Comparison of ENCODE assay signal across 8 cellular contexts in the genomic region with DNA sequence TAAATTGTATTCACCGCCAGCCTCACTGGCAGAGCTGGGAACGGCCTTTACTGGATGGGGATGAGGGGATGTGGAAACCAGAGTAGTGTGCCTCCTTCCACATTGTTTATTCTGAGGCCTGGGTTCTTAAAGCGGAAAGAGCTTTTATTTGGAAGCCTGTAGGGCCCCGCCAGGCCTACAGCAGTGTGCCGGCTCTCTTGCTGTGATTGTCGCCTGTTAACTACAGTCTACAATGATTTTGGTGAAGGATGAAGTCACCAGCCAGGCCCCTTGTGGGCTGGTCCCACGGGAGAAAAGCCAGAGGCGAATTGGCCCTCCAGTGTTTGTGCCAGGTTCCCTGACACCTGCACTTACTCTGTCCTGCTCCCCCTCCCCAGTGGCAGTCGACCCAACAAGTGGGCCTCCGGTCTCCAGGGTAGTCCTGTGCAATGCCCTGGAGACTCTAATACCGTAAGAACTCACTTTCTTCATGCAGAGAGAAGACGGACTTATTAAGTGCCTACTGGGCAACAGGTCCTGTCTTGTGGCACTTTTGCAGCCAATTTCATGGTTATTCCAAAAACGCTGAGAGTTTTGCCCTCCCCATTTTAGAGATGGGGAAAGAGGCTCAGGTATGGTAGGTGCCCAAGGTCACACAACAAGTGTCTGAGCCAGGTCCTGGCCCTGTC.
DNase-seq lines count a peak whose midpoint lies in the region; ATAC-seq and TF ChIP-seq lines count a peak whose summit lies in the region.

No MANE protein-coding gene starts in this region.

- DNase-seq in glomerular visceral epithelial cell (ENCODE audit: extremely low spot score), result peak; percentile 44
- no peak for DNase-seq in CD1c-positive myeloid dendritic cell (ENCODE audit: extremely low spot score)
- no peak for DNase-seq in SW480 (ENCODE audit: low spot score)
- DNase-seq in stimulated activated naive CD4-positive, alpha-beta T cell treated with Interleukin-2 at 50 U/mL for 16 hours (lab: John Stamatoyannopoulos, UW), result no peak

- no peak for TF ChIP-seq CTCF in HEK293 (tag by site-specific recombination; IDR thresholded peaks at IDR 0.05)
- no peak for TF ChIP-seq CTCF in WI38 (IDR thresholded peaks at IDR 0.05; ENCODE audit: low read depth, low read length)

- H3K27me3 ChIP-seq in rectal smooth muscle tissue (ENCODE audit: control insufficient read depth, insufficient read depth, low read length), result no peaks in the 10 kb centered on the region

- no peaks in the 10 kb centered on the region for H3K9me3 ChIP-seq in HEK293 (ENCODE audit: control insufficient read depth, insufficient read depth, low read depth, low read length)

- H3K36me3 ChIP-seq in HEK293 (ENCODE audit: control insufficient read depth in 2 of 2, insufficient read depth in 1 of 2, low read length in 2 of 2) (no peaks in the 10 kb centered on the region), rectal smooth muscle tissue (ENCODE audit: control insufficient read depth, insufficient read depth, low read length) (no peaks in the 10 kb centered on the region)

- H3K4me3 ChIP-seq in HEK293 (ENCODE audit: low read depth, low read length) (no peak overlapping the region), WI38 (ENCODE audit: low read depth, low read length) (peak overlapping the region; percentile 85), rectal smooth muscle tissue (ENCODE audit: low read length) (peak overlapping the region; percentile 96)

- POLR2A ChIA-PET in HEK293 (lab: Yijun Ruan, JAX), result interaction anchor here (1.4 kb wide), 1 partner anchor 24 kb away, joined by 4 read pairs; no protein-coding TSS in a partner anchor

- H3K4me1 ChIP-seq in HEK293 (ENCODE audit: control insufficient read depth, insufficient read depth, low read length) (no peaks in the 10 kb centered on the region), rectal smooth muscle tissue (ENCODE audit: control insufficient read depth, insufficient read depth, low read length) (peaks cover 21% of the 10 kb centered on the region)

- CTCF ChIA-PET in HEK293 (lab: Yijun Ruan, JAX), result no interaction called here

- peak overlapping the region; percentile 95 for H3K9ac ChIP-seq in rectal smooth muscle tissue (ENCODE audit: low read length)

- no peak for ATAC-seq in GM21367 (IDR thresholded peaks at IDR 0.05; ENCODE audit: unreplicated experiment)

- H3K27ac ChIP-seq in HEK293 (ENCODE audit: extremely low read depth, low read depth, low read length) (no peak overlapping the region), rectal smooth muscle tissue (ENCODE audit: low read depth, low read length) (peak overlapping the region; percentile 91)

TF ChIP-seq in HEK293, 187 proteins besides CTCF, POLR2A, EP300 and RAD21 (continues in another document):
- no peak for TF ChIP-seq REPIN1 (tag by site-specific recombination; IDR thresholded peaks at IDR 0.05; ENCODE audit: low read depth)
- no peak for TF ChIP-seq ZNF664 (tag by site-specific recombination; IDR thresholded peaks at IDR 0.05)
- no peak for TF ChIP-seq ZNF350 (tag by site-specific recombination; IDR thresholded peaks at IDR 0.05)
- TF ChIP-seq GLIS1 (tag by site-specific recombination; IDR thresholded peaks at IDR 0.05), result peak; percentile 31
- TF ChIP-seq ZNF701 (tag by site-specific recombination; IDR thresholded peaks at IDR 0.05), result no peak
- TF ChIP-seq ZNF488 (tag by site-specific recombination; IDR thresholded peaks at IDR 0.05), result no peak
- TF ChIP-seq ZNF404 (tag by site-specific recombination; IDR thresholded peaks at IDR 0.05), result no peak
- TF ChIP-seq ZNF830 (tag by site-specific recombination; IDR thresholded peaks at IDR 0.05; ENCODE audit: low read depth), result no peak
- TF ChIP-seq, protein P1, sequence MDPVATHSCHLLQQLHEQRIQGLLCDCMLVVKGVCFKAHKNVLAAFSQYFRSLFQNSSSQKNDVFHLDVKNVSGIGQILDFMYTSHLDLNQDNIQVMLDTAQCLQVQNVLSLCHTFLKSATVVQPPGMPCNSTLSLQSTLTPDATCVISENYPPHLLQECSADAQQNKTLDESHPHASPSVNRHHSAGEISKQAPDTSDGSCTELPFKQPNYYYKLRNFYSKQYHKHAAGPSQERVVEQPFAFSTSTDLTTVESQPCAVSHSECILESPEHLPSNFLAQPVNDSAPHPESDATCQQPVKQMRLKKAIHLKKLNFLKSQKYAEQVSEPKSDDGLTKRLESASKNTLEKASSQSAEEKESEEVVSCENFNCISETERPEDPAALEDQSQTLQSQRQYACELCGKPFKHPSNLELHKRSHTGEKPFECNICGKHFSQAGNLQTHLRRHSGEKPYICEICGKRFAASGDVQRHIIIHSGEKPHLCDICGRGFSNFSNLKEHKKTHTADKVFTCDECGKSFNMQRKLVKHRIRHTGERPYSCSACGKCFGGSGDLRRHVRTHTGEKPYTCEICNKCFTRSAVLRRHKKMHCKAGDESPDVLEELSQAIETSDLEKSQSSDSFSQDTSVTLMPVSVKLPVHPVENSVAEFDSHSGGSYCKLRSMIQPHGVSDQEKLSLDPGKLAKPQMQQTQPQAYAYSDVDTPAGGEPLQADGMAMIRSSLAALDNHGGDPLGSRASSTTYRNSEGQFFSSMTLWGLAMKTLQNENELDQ (tag by site-specific recombination; IDR thresholded peaks at IDR 0.05; ENCODE audit: low read depth), result no peak
- peak; percentile 57; the same call in 1 of the 2 replicates for TF ChIP-seq MYNN (tag by site-specific recombination; IDR thresholded peaks at IDR 0.05; ENCODE audit: borderline replicate concordance)
- no peak for TF ChIP-seq ZBTB17 (tag by site-specific recombination; IDR thresholded peaks at IDR 0.05)
- no peak for TF ChIP-seq ZNF660 (tag by site-specific recombination; IDR thresholded peaks at IDR 0.05)
- TF ChIP-seq AEBP2 (tag by site-specific recombination; IDR thresholded peaks at IDR 0.05; ENCODE audit: borderline replicate concordance), result no peak
- no peak for TF ChIP-seq ZBTB10 (tag by site-specific recombination; IDR thresholded peaks at IDR 0.05)
- no peak for TF ChIP-seq KLF10 (tag by site-specific recombination; IDR thresholded peaks at IDR 0.05)
- no peak for TF ChIP-seq ZBTB1 (tag by site-specific recombination; IDR thresholded peaks at IDR 0.05)
- no peak for TF ChIP-seq ZNF514 (tag by site-specific recombination; IDR thresholded peaks at IDR 0.05)
- peak; percentile 92 for TF ChIP-seq SCRT2 (tag by site-specific recombination; IDR thresholded peaks at IDR 0.05)
- no peak for TF ChIP-seq MEIS1 (CRISPR knock-in tag; IDR thresholded peaks at IDR 0.05; ENCODE audit: borderline replicate concordance)
- TF ChIP-seq GFI1B (tag by site-specific recombination; IDR thresholded peaks at IDR 0.05), result no peak
- TF ChIP-seq GLI4 (tag by site-specific recombination; IDR thresholded peaks at IDR 0.05), result no peak
- TF ChIP-seq ZNF843 (tag by site-specific recombination; IDR thresholded peaks at IDR 0.05), result no peak
- no peak for TF ChIP-seq KLF8 (tag by site-specific recombination; IDR thresholded peaks at IDR 0.05)
- TF ChIP-seq, protein P2, sequence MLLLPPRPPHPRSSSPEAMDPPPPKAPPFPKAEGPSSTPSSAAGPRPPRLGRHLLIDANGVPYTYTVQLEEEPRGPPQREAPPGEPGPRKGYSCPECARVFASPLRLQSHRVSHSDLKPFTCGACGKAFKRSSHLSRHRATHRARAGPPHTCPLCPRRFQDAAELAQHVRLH (tag by site-specific recombination; IDR thresholded peaks at IDR 0.05), result no peak
- no peak for TF ChIP-seq GLIS2 (tag by site-specific recombination; IDR thresholded peaks at IDR 0.05)
- TF ChIP-seq ZNF558 (tag by site-specific recombination; IDR thresholded peaks at IDR 0.05), result no peak
- TF ChIP-seq FEZF1 (tag by site-specific recombination; IDR thresholded peaks at IDR 0.05), result no peak
